34 cellular contexts compared by ENCODE assay signal in genomic region chr22:30222321-30222720, GRCh38. TPM values are rescaled to one million over a fixed set of nuclear protein-coding genes. Genes with fewer than 3 reads are reported as not detected.
DNase-seq lines count a peak whose midpoint lies in the region; ATAC-seq and TF ChIP-seq lines count a peak whose summit lies in the region.
"Had no signal": no experiment of that assay in that cellular context is flagged by ENCODE, and none has a peak within 500 bp of the region (broad histone marks: within the 10 kb centered on the region; RNA-seq: fewer than 3 reads in every experiment).

No MANE protein-coding gene starts in this region.

- peak overlapping the region; percentile 43 for H2AK5ac ChIP-seq in IMR-90 (ENCODE audit: low read depth, low read length)

- CTCF ChIA-PET in activated naive CD4-positive, alpha-beta T cell treated with anti-CD3 and anti-CD28 coated beads, Interleukin-2, amount 10 ng/mL, durations not matched to agents 7 days and 5 days (lab: Charles Lee) = no interaction called here
- CTCF ChIA-PET in IMR-90 (lab: Yijun Ruan, JAX) = no interaction called here

- H3K23ac ChIP-seq in IMR-90 (ENCODE audit: low read depth, low read length) = no peak overlapping the region

- ATAC-seq in IMR-90 (ENCODE audit: low read depth) = no peak
- no peak for ATAC-seq in effector memory CD8-positive, alpha-beta T cell (replicated peaks)
- ATAC-seq in stimulated activated effector memory CD8-positive, alpha-beta T cell treated with anti-CD3 and anti-CD28 coated beads, Interleukin-12 subunit alpha, Interleukin-12 subunit beta, amount 100 ng/mL, for 72 hours = no peak
- ATAC-seq: psoas muscle, sciatic nerve had no signal

- H3K36me3 ChIP-seq in IMR-90 (ENCODE audit: control insufficient read depth, insufficient read depth, low read length) = no peaks in the 10 kb centered on the region
- H3K36me3 ChIP-seq: BE2C, HAP-1, tibial artery, vagina, WERI-Rb-1 had no signal

- no peak overlapping the region for H3K4me3 Mint-ChIP-seq in activated naive CD4-positive, alpha-beta T cell treated with anti-CD3 and anti-CD28 coated beads, Interleukin-2, amount 10 ng/mL, durations not matched to agents 7 days and 5 days
- peak overlapping the region in 1 of 2 donors; percentile 78 for H3K4me3 Mint-ChIP-seq in effector memory CD8-positive, alpha-beta T cell
- no peak overlapping the region for H3K4me3 Mint-ChIP-seq in stimulated activated effector memory CD8-positive, alpha-beta T cell treated with anti-CD3 and anti-CD28 coated beads, Interleukin-12 subunit alpha, Interleukin-12 subunit beta, amount 100 ng/mL, for 72 hours

- no peaks in the 10 kb centered on the region for H3K27me3 ChIP-seq in IMR-90 (ENCODE audit: control insufficient read depth, insufficient read depth, low read length)
- H3K27me3 ChIP-seq: BE2C, vagina had no signal

- peaks cover 94% of the 10 kb centered on the region for H3K4me1 Mint-ChIP-seq in activated naive CD4-positive, alpha-beta T cell treated with anti-CD3 and anti-CD28 coated beads, Interleukin-2, amount 10 ng/mL, durations not matched to agents 7 days and 5 days
- peaks cover 60 to 69% of the 10 kb centered on the region in 2 donors for H3K4me1 Mint-ChIP-seq in effector memory CD8-positive, alpha-beta T cell (ENCODE audit: low read depth in 2 of 2)
- peaks cover 73% of the 10 kb centered on the region for H3K4me1 Mint-ChIP-seq in stimulated activated effector memory CD8-positive, alpha-beta T cell treated with anti-CD3 and anti-CD28 coated beads, Interleukin-12 subunit alpha, Interleukin-12 subunit beta, amount 100 ng/mL, for 72 hours

- H2BK120ac ChIP-seq in IMR-90 (ENCODE audit: low read depth, low read length) = no peak overlapping the region

- H3K79me1 ChIP-seq in IMR-90 (ENCODE audit: low read depth in 1 of 2, low read length in 2 of 2) = no peaks in the 10 kb centered on the region

- no peak for TF ChIP-seq POLR2A in IMR-90 (IDR thresholded peaks at IDR 0.05; ENCODE audit: low read depth, low read length)

- peaks cover 6% of the 10 kb centered on the region for H3K27me3 Mint-ChIP-seq in activated naive CD4-positive, alpha-beta T cell treated with anti-CD3 and anti-CD28 coated beads, Interleukin-2, amount 10 ng/mL, durations not matched to agents 7 days and 5 days
- no peaks in the 10 kb centered on the region for H3K27me3 Mint-ChIP-seq in effector memory CD8-positive, alpha-beta T cell
- H3K27me3 Mint-ChIP-seq: activated CD4-positive, alpha-beta memory T cell treated with anti-CD3 and anti-CD28 coated beads for 36 hours had no signal

- H3K14ac ChIP-seq in IMR-90 (replicated peaks; ENCODE audit: low read depth, low read length) = no peak overlapping the region

- no peak overlapping the region for H3K4me3 ChIP-seq in IMR-90 (ENCODE audit: insufficient read depth, low read depth, low read length)
- H3K4me3 ChIP-seq: coronary artery, HAP-1, psoas muscle, tibial artery, vagina had no signal

- H2BK5ac ChIP-seq in IMR-90 (ENCODE audit: low read depth, low read length, poor library complexity, severe bottlenecking) = no peak overlapping the region

- H3K56ac ChIP-seq in IMR-90 (ENCODE audit: extremely low read depth, insufficient read depth, low read length) = no peak overlapping the region

- no peak overlapping the region for H3K9ac ChIP-seq in IMR-90 (ENCODE audit: low read depth, low read length)

- 0 out of 3 replicates have a peak overlapping the region, but pooled peaks have one; percentile 56 for H2BK15ac ChIP-seq in IMR-90 (ENCODE audit: low read depth, low read length)

- no peak overlapping the region for H4K91ac ChIP-seq in IMR-90 (ENCODE audit: insufficient read depth, low read depth, low read length)

- no peak overlapping the region for H4K8ac ChIP-seq in IMR-90 (ENCODE audit: low read depth in 2 of 2, low read length in 2 of 2)

- H3K4me2 ChIP-seq in IMR-90 (ENCODE audit: low read depth, low read length) = no peak overlapping the region

- in situ Hi-C loops in IMR-90 (cut with MboI; ENCODE audit: low sequenced_read_pairs) = no loop called here

- DNase-seq in activated naive CD4-positive, alpha-beta T cell treated with anti-CD3 and anti-CD28 coated beads, Interleukin-2, amount 10 ng/mL, durations not matched to agents 7 days and 5 days = no peak
- no peak for DNase-seq in activated naive CD4-positive, alpha-beta T cell (lab: John Stamatoyannopoulos, UW)
- DNase-seq in IMR-90 = no peak
- no peak for DNase-seq in effector memory CD8-positive, alpha-beta T cell
- no peak for DNase-seq in stimulated activated effector memory CD8-positive, alpha-beta T cell treated with anti-CD3 and anti-CD28 coated beads, Interleukin-12 subunit alpha, Interleukin-12 subunit beta, amount 100 ng/mL, for 72 hours (ENCODE audit: low spot score in 2 of 2)
- no peak for DNase-seq in NCI-H187 (lab: John Stamatoyannopoulos, UW)
- no peak for DNase-seq in HT-29 (ENCODE audit: low spot score)
- DNase-seq in pons (ENCODE audit: low spot score) = no peak
- DNase-seq: ACHN; activated CD4-positive, alpha-beta memory T cell treated with anti-CD3 and anti-CD28 coated beads for 36 hours; activated effector memory CD4-positive, alpha-beta T cell treated with Interleukin-2 at 50 U/mL for 16 hours; BE2C; caudate nucleus; DMS79; effector memory CD4-positive, alpha-beta T cell; GDM1; hippocampal formation; MV-4-11; NCI-H1436; NCI-H345; NCI-H69; psoas muscle; SHP77; stimulated activated CD8-positive, alpha-beta memory T cell treated with anti-CD3 and anti-CD28 coated beads, Interleukin-4, amount 100 ng/mL, for 48 hours; T1000; tibial artery; WERI-Rb-1 had no signal

- H2AFZ ChIP-seq in IMR-90 (replicated peaks; ENCODE audit: low read length, poor library complexity) = no peak overlapping the region

- no peak overlapping the region for H3K4ac ChIP-seq in IMR-90 (ENCODE audit: low read depth, low read length)

- H3K27ac Mint-ChIP-seq in activated naive CD4-positive, alpha-beta T cell treated with anti-CD3 and anti-CD28 coated beads, Interleukin-2, amount 10 ng/mL, durations not matched to agents 7 days and 5 days = peak overlapping the region; percentile 95
- H3K27ac Mint-ChIP-seq in effector memory CD8-positive, alpha-beta T cell = peak overlapping the region; percentile 92 to 93
- peak overlapping the region; percentile 80 for H3K27ac Mint-ChIP-seq in stimulated activated effector memory CD8-positive, alpha-beta T cell treated with anti-CD3 and anti-CD28 coated beads, Interleukin-12 subunit alpha, Interleukin-12 subunit beta, amount 100 ng/mL, for 72 hours

- peaks cover 3% of the 10 kb centered on the region for H3K36me3 Mint-ChIP-seq in activated naive CD4-positive, alpha-beta T cell treated with anti-CD3 and anti-CD28 coated beads, Interleukin-2, amount 10 ng/mL, durations not matched to agents 7 days and 5 days
- peaks cover 4% of the 10 kb centered on the region for H3K36me3 Mint-ChIP-seq in effector memory CD8-positive, alpha-beta T cell (ENCODE audit: insufficient read depth)
- peaks cover 9% of the 10 kb centered on the region for H3K36me3 Mint-ChIP-seq in stimulated activated effector memory CD8-positive, alpha-beta T cell treated with anti-CD3 and anti-CD28 coated beads, Interleukin-12 subunit alpha, Interleukin-12 subunit beta, amount 100 ng/mL, for 72 hours
- H3K36me3 Mint-ChIP-seq: activated CD4-positive, alpha-beta memory T cell treated with anti-CD3 and anti-CD28 coated beads for 36 hours had no signal

- no peak overlapping the region for H3K18ac ChIP-seq in IMR-90 (ENCODE audit: low read depth, low read length)

- H3K9me3 ChIP-seq in IMR-90 (ENCODE audit: control insufficient read depth, insufficient read depth, low read length) = peaks cover 7% of the 10 kb centered on the region
- H3K9me3 ChIP-seq: BE2C, HAP-1, psoas muscle, tibial artery, vagina had no signal

- no peak for TF ChIP-seq RAD21 in IMR-90 (IDR thresholded peaks at IDR 0.05; ENCODE audit: low read length)

- POLR2A ChIA-PET in IMR-90 (lab: Charles Lee; ENCODE audit: unreplicated experiment) = no interaction called here

- no TSS peak for BruUV-seq in IMR-90 (replicated peaks; lab: Mats Ljungman, UMichigan)

- 0 out of 2 replicates have a peak, but pooled peaks cover 4% of the 10 kb centered on the region for H3K9me1 ChIP-seq in IMR-90 (ENCODE audit: insufficient read depth, low read length)

- no peak overlapping the region for H3K27ac ChIP-seq in IMR-90 (ENCODE audit: insufficient read depth, low read length)
- H3K27ac ChIP-seq: coronary artery, psoas muscle, tibial artery, vagina, WERI-Rb-1 had no signal

- peak overlapping the region; percentile 66 for H2AK9ac ChIP-seq in IMR-90 (replicated peaks; ENCODE audit: low read depth, low read length, poor library complexity)

- intact Hi-C loops in IMR-90 (cut with micrococcal nuclease) = no loop called here

- H4K20me1 ChIP-seq in IMR-90 (ENCODE audit: insufficient read depth, low read length) = no peaks in the 10 kb centered on the region

- no peak overlapping the region for H4K5ac ChIP-seq in IMR-90 (ENCODE audit: low read depth, low read length)

- peaks cover 13% of the 10 kb centered on the region for H3K4me1 ChIP-seq in IMR-90 (ENCODE audit: control insufficient read depth, insufficient read depth, low read length)
- H3K4me1 ChIP-seq: BE2C, HAP-1, psoas muscle had no signal

- H3K9me3 Mint-ChIP-seq in activated naive CD4-positive, alpha-beta T cell treated with anti-CD3 and anti-CD28 coated beads, Interleukin-2, amount 10 ng/mL, durations not matched to agents 7 days and 5 days = no peaks in the 10 kb centered on the region
- H3K9me3 Mint-ChIP-seq in effector memory CD8-positive, alpha-beta T cell = no peaks in the 10 kb centered on the region
- H3K9me3 Mint-ChIP-seq in stimulated activated effector memory CD8-positive, alpha-beta T cell treated with anti-CD3 and anti-CD28 coated beads, Interleukin-12 subunit alpha, Interleukin-12 subunit beta, amount 100 ng/mL, for 72 hours = no peaks in the 10 kb centered on the region
- H3K9me3 Mint-ChIP-seq: activated CD4-positive, alpha-beta memory T cell treated with anti-CD3 and anti-CD28 coated beads for 36 hours had no signal

- TF ChIP-seq CTCF in IMR-90 (conservative IDR thresholded peaks at IDR 0.05; ENCODE audit: low read depth, low read length) = no peak

- dilution Hi-C loops in IMR-90 (cut with HindIII; ENCODE audit: low sequenced_read_pairs, unreplicated experiment) = no loop called here

- 75% methylated on average over 2 of the region's 4 CpGs; no CpG with 5 or more reads in 1 of the 2 experiments for WGBS in IMR-90 (ENCODE audit: extremely low coverage in 2 of 2, insufficient read length in 1 of 2), 2 experiments

- H2BK20ac ChIP-seq in IMR-90 (ENCODE audit: low read depth, low read length) = peak overlapping the region; percentile 49; the same call in 1 of the 2 replicates

RNA-seq across cellular contexts. Expression of gene LIF, which starts 24.2 kb away (rescaled TPM):
- total RNA-seq in IMR-90 (2012; rRNA removed) = 79.4 and 130 TPM in 2 replicates
- polyA plus RNA-seq in IMR-90 (2012; rRNA removed) = 203 and 214 TPM in 2 replicates
- 41.6 and 110 TPM in 2 replicates for polyA plus RNA-seq in IMR-90 (2012; cell fraction: cytosol; rRNA removed)
- polyA plus RNA-seq in IMR-90 (2012; cell fraction: nucleus; rRNA removed; ENCODE audit: low replicate concordance) = 1,609 and 2,085 TPM in 2 replicates
- 48.5 and 50.2 TPM in 2 replicates for total RNA-seq in HT-29 (2014; rRNA removed; shearing (Covaris generic))

RNA-seq across cellular contexts. Expression of gene OSM, which starts 44.3 kb away (rescaled TPM):
- total RNA-seq in IMR-90 (2012; rRNA removed) = not detected in 2 replicates
- polyA plus RNA-seq in IMR-90 (2012; rRNA removed) = not detected in 2 replicates
- polyA plus RNA-seq in IMR-90 (2012; cell fraction: cytosol; rRNA removed) = 0.07 TPM in 1 of 2 replicates, not detected in the other
- 0.42 and 0.81 TPM in 2 replicates for polyA plus RNA-seq in IMR-90 (2012; cell fraction: nucleus; rRNA removed; ENCODE audit: low replicate concordance)
- not detected in 2 replicates for total RNA-seq in HT-29 (2014; rRNA removed; shearing (Covaris generic))
- total RNA-seq: epithelial cell of proximal tubule, LHCN-M2, lung microvascular endothelial cell, vagina had no signal
